In the genomic region with DNA sequence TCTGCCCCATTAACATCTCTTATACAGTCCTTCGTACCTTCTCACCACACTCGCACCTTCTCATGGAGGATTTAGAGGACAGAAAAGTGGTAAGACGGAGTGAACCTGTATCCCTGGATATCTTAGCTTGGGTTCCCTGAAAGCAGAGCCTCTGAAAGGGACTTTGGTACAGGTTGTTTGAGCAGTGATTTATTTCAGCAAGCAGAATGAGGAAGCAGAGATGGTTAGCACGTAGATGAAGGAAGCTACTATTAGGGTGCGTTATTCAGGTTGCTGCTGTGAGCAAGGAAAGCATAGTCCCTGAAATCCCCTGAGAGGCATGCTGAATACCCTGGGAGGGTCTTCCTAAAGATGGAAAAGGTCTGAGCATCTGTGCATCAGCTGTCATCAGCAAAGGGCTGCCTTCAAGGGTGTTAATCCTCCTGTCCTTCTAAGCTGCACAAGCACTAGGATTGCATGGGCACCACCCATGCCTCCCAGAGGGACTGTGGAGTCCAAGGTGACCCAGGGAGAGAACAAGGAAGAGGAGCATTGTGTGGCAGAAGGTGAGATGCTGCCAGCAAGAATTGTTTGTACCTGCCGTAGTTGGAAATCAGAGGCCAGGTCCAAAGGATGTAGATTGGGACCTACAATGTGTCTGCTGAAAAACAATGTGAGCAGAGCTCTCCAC, we compare ENCODE assay signal across 1 cellular context.
TF ChIP-seq lines count a peak whose summit lies in the region.

No MANE protein-coding gene starts in this region.

TF ChIP-seq in H1, 55 proteins besides CTCF, POLR2A, EP300 and RAD21 (continued from another document):
- TF ChIP-seq, protein P1, sequence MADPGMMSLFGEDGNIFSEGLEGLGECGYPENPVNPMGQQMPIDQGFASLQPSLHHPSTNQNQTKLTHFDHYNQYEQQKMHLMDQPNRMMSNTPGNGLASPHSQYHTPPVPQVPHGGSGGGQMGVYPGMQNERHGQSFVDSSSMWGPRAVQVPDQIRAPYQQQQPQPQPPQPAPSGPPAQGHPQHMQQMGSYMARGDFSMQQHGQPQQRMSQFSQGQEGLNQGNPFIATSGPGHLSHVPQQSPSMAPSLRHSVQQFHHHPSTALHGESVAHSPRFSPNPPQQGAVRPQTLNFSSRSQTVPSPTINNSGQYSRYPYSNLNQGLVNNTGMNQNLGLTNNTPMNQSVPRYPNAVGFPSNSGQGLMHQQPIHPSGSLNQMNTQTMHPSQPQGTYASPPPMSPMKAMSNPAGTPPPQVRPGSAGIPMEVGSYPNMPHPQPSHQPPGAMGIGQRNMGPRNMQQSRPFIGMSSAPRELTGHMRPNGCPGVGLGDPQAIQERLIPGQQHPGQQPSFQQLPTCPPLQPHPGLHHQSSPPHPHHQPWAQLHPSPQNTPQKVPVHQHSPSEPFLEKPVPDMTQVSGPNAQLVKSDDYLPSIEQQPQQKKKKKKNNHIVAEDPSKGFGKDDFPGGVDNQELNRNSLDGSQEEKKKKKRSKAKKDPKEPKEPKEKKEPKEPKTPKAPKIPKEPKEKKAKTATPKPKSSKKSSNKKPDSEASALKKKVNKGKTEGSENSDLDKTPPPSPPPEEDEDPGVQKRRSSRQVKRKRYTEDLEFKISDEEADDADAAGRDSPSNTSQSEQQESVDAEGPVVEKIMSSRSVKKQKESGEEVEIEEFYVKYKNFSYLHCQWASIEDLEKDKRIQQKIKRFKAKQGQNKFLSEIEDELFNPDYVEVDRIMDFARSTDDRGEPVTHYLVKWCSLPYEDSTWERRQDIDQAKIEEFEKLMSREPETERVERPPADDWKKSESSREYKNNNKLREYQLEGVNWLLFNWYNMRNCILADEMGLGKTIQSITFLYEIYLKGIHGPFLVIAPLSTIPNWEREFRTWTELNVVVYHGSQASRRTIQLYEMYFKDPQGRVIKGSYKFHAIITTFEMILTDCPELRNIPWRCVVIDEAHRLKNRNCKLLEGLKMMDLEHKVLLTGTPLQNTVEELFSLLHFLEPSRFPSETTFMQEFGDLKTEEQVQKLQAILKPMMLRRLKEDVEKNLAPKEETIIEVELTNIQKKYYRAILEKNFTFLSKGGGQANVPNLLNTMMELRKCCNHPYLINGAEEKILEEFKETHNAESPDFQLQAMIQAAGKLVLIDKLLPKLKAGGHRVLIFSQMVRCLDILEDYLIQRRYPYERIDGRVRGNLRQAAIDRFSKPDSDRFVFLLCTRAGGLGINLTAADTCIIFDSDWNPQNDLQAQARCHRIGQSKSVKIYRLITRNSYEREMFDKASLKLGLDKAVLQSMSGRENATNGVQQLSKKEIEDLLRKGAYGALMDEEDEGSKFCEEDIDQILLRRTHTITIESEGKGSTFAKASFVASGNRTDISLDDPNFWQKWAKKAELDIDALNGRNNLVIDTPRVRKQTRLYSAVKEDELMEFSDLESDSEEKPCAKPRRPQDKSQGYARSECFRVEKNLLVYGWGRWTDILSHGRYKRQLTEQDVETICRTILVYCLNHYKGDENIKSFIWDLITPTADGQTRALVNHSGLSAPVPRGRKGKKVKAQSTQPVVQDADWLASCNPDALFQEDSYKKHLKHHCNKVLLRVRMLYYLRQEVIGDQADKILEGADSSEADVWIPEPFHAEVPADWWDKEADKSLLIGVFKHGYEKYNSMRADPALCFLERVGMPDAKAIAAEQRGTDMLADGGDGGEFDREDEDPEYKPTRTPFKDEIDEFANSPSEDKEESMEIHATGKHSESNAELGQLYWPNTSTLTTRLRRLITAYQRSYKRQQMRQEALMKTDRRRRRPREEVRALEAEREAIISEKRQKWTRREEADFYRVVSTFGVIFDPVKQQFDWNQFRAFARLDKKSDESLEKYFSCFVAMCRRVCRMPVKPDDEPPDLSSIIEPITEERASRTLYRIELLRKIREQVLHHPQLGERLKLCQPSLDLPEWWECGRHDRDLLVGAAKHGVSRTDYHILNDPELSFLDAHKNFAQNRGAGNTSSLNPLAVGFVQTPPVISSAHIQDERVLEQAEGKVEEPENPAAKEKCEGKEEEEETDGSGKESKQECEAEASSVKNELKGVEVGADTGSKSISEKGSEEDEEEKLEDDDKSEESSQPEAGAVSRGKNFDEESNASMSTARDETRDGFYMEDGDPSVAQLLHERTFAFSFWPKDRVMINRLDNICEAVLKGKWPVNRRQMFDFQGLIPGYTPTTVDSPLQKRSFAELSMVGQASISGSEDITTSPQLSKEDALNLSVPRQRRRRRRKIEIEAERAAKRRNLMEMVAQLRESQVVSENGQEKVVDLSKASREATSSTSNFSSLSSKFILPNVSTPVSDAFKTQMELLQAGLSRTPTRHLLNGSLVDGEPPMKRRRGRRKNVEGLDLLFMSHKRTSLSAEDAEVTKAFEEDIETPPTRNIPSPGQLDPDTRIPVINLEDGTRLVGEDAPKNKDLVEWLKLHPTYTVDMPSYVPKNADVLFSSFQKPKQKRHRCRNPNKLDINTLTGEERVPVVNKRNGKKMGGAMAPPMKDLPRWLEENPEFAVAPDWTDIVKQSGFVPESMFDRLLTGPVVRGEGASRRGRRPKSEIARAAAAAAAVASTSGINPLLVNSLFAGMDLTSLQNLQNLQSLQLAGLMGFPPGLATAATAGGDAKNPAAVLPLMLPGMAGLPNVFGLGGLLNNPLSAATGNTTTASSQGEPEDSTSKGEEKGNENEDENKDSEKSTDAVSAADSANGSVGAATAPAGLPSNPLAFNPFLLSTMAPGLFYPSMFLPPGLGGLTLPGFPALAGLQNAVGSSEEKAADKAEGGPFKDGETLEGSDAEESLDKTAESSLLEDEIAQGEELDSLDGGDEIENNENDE (IDR thresholded peaks at IDR 0.05; ENCODE audit: insufficient replicate concordance, low read length): no peak
- TF ChIP-seq SP1 (IDR thresholded peaks at IDR 0.05; ENCODE audit: low read depth, low read length) (no peak), CTBP2 (IDR thresholded peaks at IDR 0.05; ENCODE audit: borderline replicate concordance, insufficient read depth, insufficient read length, low read length) (no peak), KDM4A (IDR thresholded peaks at IDR 0.05; ENCODE audit: low read depth, low read length, severe bottlenecking) (no peak), BACH1 (IDR thresholded peaks at IDR 0.05; ENCODE audit: low read length) (no peak), KDM5A (IDR thresholded peaks at IDR 0.05; ENCODE audit: low read length) (no peak), EZH2 (IDR thresholded peaks at IDR 0.05; ENCODE audit: low read depth, low read length, severe bottlenecking) (no peak), FOSL1 (IDR thresholded peaks at IDR 0.05; ENCODE audit: insufficient read depth, low read depth, low read length) (no peak), CHD1 (IDR thresholded peaks at IDR 0.05; ENCODE audit: low read depth, low read length) (no peak), SIN3A (conservative IDR thresholded peaks at IDR 0.05 in 1 of 2, IDR thresholded peaks at IDR 0.05 in 1 of 2; ENCODE audit: low read depth in 1 of 2, low read length in 2 of 2) (no peak), POLR2AphosphoS5 (IDR thresholded peaks at IDR 0.05; ENCODE audit: low read depth, low read length) (no peak), TAF1 (IDR thresholded peaks at IDR 0.05; ENCODE audit: low read depth, low read length) (no peak), YY1 (IDR thresholded peaks at IDR 0.05; ENCODE audit: low read depth, low read length) (no peak)
